ENCODE assay signal across 1 cellular context in the genomic region with DNA sequence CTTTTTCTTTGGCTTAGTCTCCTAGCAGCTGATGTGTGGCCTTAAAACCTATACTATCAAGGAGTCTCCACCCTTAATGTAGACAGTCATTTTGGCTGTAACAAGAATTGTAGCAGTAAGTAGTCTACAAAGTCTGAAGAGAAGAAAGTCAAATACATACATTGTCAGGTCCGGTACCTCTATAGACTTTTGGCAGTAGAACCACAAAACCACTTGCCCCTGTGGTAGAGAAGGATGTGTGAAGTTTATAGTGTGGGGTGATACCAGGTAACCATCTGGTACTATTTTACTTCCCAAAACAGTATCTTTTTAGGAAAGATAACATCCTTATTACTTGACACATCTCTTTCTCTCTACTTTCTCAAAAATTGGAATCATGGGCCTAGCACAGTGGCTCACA.
TF ChIP-seq lines count a peak whose summit lies in the region.

No MANE protein-coding gene starts in this region.

TF ChIP-seq in HCT116, 20 proteins besides CTCF, POLR2A, EP300 and RAD21:
- TF ChIP-seq, protein P1, sequence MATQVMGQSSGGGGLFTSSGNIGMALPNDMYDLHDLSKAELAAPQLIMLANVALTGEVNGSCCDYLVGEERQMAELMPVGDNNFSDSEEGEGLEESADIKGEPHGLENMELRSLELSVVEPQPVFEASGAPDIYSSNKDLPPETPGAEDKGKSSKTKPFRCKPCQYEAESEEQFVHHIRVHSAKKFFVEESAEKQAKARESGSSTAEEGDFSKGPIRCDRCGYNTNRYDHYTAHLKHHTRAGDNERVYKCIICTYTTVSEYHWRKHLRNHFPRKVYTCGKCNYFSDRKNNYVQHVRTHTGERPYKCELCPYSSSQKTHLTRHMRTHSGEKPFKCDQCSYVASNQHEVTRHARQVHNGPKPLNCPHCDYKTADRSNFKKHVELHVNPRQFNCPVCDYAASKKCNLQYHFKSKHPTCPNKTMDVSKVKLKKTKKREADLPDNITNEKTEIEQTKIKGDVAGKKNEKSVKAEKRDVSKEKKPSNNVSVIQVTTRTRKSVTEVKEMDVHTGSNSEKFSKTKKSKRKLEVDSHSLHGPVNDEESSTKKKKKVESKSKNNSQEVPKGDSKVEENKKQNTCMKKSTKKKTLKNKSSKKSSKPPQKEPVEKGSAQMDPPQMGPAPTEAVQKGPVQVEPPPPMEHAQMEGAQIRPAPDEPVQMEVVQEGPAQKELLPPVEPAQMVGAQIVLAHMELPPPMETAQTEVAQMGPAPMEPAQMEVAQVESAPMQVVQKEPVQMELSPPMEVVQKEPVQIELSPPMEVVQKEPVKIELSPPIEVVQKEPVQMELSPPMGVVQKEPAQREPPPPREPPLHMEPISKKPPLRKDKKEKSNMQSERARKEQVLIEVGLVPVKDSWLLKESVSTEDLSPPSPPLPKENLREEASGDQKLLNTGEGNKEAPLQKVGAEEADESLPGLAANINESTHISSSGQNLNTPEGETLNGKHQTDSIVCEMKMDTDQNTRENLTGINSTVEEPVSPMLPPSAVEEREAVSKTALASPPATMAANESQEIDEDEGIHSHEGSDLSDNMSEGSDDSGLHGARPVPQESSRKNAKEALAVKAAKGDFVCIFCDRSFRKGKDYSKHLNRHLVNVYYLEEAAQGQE (IDR thresholded peaks at IDR 0.05; ENCODE audit: low read depth): no peak
- TF ChIP-seq EZH2phosphoT487 (IDR thresholded peaks at IDR 0.05; ENCODE audit: borderline replicate concordance) (no peak), SP1 (IDR thresholded peaks at IDR 0.05; ENCODE audit: low read depth) (no peak), JUND (IDR thresholded peaks at IDR 0.05) (no peak), EGR1 (IDR thresholded peaks at IDR 0.05; ENCODE audit: low read depth) (no peak), CBX3 (IDR thresholded peaks at IDR 0.05; ENCODE audit: low read depth) (no peak), TCF7L2 (IDR thresholded peaks at IDR 0.05; ENCODE audit: borderline replicate concordance, extremely low read depth, insufficient read depth, insufficient read length) (no peak), CEBPB (IDR thresholded peaks at IDR 0.05; ENCODE audit: low read depth) (no peak), SRF (IDR thresholded peaks at IDR 0.05; ENCODE audit: low read depth) (no peak), EZH2 (IDR thresholded peaks at IDR 0.05) (no peak), YY1 (IDR thresholded peaks at IDR 0.05; ENCODE audit: extremely low read depth, insufficient replicate concordance, low read depth, low read length) (no peak), FOSL1 (IDR thresholded peaks at IDR 0.05; ENCODE audit: low read depth) (no peak), SIN3A (IDR thresholded peaks at IDR 0.05; ENCODE audit: low read depth) (no peak), ZNF274 (IDR thresholded peaks at IDR 0.05; ENCODE audit: low read depth, low read length) (no peak)
- TF ChIP-seq, protein P2, sequence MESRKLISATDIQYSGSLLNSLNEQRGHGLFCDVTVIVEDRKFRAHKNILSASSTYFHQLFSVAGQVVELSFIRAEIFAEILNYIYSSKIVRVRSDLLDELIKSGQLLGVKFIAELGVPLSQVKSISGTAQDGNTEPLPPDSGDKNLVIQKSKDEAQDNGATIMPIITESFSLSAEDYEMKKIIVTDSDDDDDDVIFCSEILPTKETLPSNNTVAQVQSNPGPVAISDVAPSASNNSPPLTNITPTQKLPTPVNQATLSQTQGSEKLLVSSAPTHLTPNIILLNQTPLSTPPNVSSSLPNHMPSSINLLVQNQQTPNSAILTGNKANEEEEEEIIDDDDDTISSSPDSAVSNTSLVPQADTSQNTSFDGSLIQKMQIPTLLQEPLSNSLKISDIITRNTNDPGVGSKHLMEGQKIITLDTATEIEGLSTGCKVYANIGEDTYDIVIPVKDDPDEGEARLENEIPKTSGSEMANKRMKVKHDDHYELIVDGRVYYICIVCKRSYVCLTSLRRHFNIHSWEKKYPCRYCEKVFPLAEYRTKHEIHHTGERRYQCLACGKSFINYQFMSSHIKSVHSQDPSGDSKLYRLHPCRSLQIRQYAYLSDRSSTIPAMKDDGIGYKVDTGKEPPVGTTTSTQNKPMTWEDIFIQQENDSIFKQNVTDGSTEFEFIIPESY (IDR thresholded peaks at IDR 0.05; ENCODE audit: extremely low read depth, insufficient replicate concordance, low read length): no peak
- TF ChIP-seq, protein P3, sequence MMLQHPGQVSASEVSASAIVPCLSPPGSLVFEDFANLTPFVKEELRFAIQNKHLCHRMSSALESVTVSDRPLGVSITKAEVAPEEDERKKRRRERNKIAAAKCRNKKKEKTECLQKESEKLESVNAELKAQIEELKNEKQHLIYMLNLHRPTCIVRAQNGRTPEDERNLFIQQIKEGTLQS (IDR thresholded peaks at IDR 0.05): no peak
- TF ChIP-seq, protein P4, sequence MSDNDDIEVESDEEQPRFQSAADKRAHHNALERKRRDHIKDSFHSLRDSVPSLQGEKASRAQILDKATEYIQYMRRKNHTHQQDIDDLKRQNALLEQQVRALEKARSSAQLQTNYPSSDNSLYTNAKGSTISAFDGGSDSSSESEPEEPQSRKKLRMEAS (IDR thresholded peaks at IDR 0.05): no peak
TF ChIP-seq in HCT116: peak in this region for 0.
